In genomic region chr3:39191103-39191502, GRCh38 we compare ENCODE assay signal across 17 cellular contexts. TPM values are rescaled to one million over a fixed set of nuclear protein-coding genes. Genes with fewer than 3 reads are reported as not detected.
A peak's percentile ranks its signal among the peaks of the same experiment; 100 is the strongest.
DNase-seq lines count a peak whose midpoint lies in the region; ATAC-seq, FAIRE-seq and TF ChIP-seq lines count a peak whose summit lies in the region.
"Had no signal": no experiment of that assay in that cellular context is flagged by ENCODE, and none has a peak within 500 bp of the region (broad histone marks: within the 10 kb centered on the region; RNA-seq: fewer than 3 reads in every experiment).

No MANE protein-coding gene starts in this region.

- H3K9me3 ChIP-seq in OCI-LY7 (ENCODE audit: low read length): no peaks in the 10 kb centered on the region

- H3K4me1 Mint-ChIP-seq in stimulated activated naive CD8-positive, alpha-beta T cell treated with anti-CD3 and anti-CD28 coated beads, Interleukin-15, Interleukin-2, amounts not matched to agents 100 ng/mL and 50 ng/mL, for 24 hours (ENCODE audit: low read depth): peaks cover 50% of the 10 kb centered on the region
- peaks cover 42% of the 10 kb centered on the region for H3K4me1 Mint-ChIP-seq in stimulated activated naive CD8-positive, alpha-beta T cell treated with anti-CD3 and anti-CD28 coated beads, Interleukin-15, amount 100 ng/mL, for 72 hours
- peaks cover 10% of the 10 kb centered on the region for H3K4me1 Mint-ChIP-seq in CD14-positive monocyte

- no peak for FAIRE-seq in urothelium cell line (lab: Jason Lieb, UNC)
- FAIRE-seq: endometrium had no signal

- TF ChIP-seq CTCF in OCI-LY7 (conservative IDR thresholded peaks at IDR 0.05; ENCODE audit: low read length) (no peak), CD14-positive monocyte (IDR thresholded peaks at IDR 0.05) (no peak)

- no peak overlapping the region for H3K27ac Mint-ChIP-seq in stimulated activated naive CD8-positive, alpha-beta T cell treated with anti-CD3 and anti-CD28 coated beads, Interleukin-15, Interleukin-2, amounts not matched to agents 100 ng/mL and 50 ng/mL, for 24 hours
- no peak overlapping the region for H3K27ac Mint-ChIP-seq in stimulated activated naive CD8-positive, alpha-beta T cell treated with anti-CD3 and anti-CD28 coated beads, Interleukin-15, amount 100 ng/mL, for 72 hours
- H3K27ac Mint-ChIP-seq in CD14-positive monocyte: no peak overlapping the region
- H3K27ac Mint-ChIP-seq: memory B cell had no signal

- H3K4me2 ChIP-seq in OCI-LY7 (ENCODE audit: low read length): no peak overlapping the region

- DNase-seq in stimulated activated naive CD8-positive, alpha-beta T cell treated with anti-CD3 and anti-CD28 coated beads, Interleukin-15, amount 100 ng/mL, for 72 hours: no peak
- peak; percentile 32 for DNase-seq in OCI-LY7 (ENCODE audit: low spot score)
- DNase-seq in left ventricle myocardium superior: no peak
- DNase-seq in urothelium cell line (ENCODE audit: low spot score): peak; percentile 58
- no peak for DNase-seq in DMS153 (lab: John Stamatoyannopoulos, UW)
- DNase-seq in CD14-positive monocyte (ENCODE audit: low spot score): no peak
- DNase-seq: AML-193, DMS79 treated with DMSO at 0.1 percent for 48 hours, foreskin melanocyte, NCI-H1694 treated with DMSO at 0.1 percent for 48 hours had no signal

- POLR2A ChIA-PET in OCI-LY7 (lab: Charles Lee): interaction anchor here (0.6 to 5.8 kb wide), 9 partner anchors 25 to 155 kb away, joined by 3 to 49 read pairs (median 3); partner anchors contain the start of gene CX3CR1

- peaks cover 8% of the 10 kb centered on the region for H3K36me3 Mint-ChIP-seq in stimulated activated naive CD8-positive, alpha-beta T cell treated with anti-CD3 and anti-CD28 coated beads, Interleukin-15, Interleukin-2, amounts not matched to agents 100 ng/mL and 50 ng/mL, for 24 hours (ENCODE audit: low read depth)
- H3K36me3 Mint-ChIP-seq in CD14-positive monocyte: no peaks in the 10 kb centered on the region
- H3K36me3 Mint-ChIP-seq: memory B cell had no signal

- H4K20me1 ChIP-seq in OCI-LY7 (ENCODE audit: insufficient read depth, low read length): no peaks in the 10 kb centered on the region

- H3K9me3 Mint-ChIP-seq in stimulated activated naive CD8-positive, alpha-beta T cell treated with anti-CD3 and anti-CD28 coated beads, Interleukin-15, Interleukin-2, amounts not matched to agents 100 ng/mL and 50 ng/mL, for 24 hours: no peaks in the 10 kb centered on the region
- H3K9me3 Mint-ChIP-seq in stimulated activated naive CD8-positive, alpha-beta T cell treated with anti-CD3 and anti-CD28 coated beads, Interleukin-15, amount 100 ng/mL, for 72 hours: peaks cover 0 to 6% of the 10 kb centered on the region in 2 donors
- H3K9me3 Mint-ChIP-seq in CD14-positive monocyte: peaks cover 0 to 3% (median 0%) of the 10 kb centered on the region in 7 donors
- H3K9me3 Mint-ChIP-seq: central memory CD8-positive, alpha-beta T cell; memory B cell had no signal

- H3K4me3 Mint-ChIP-seq in stimulated activated naive CD8-positive, alpha-beta T cell treated with anti-CD3 and anti-CD28 coated beads, Interleukin-15, Interleukin-2, amounts not matched to agents 100 ng/mL and 50 ng/mL, for 24 hours: peak overlapping the region; percentile 84
- H3K4me3 Mint-ChIP-seq in stimulated activated naive CD8-positive, alpha-beta T cell treated with anti-CD3 and anti-CD28 coated beads, Interleukin-15, amount 100 ng/mL, for 72 hours: no peak overlapping the region
- H3K4me3 Mint-ChIP-seq in CD14-positive monocyte: no peak overlapping the region
- H3K4me3 Mint-ChIP-seq: central memory CD8-positive, alpha-beta T cell; memory B cell had no signal

- H3K79me2 ChIP-seq in OCI-LY7 (ENCODE audit: insufficient read depth, low read depth, low read length): no peaks in the 10 kb centered on the region

- H3K9me2 ChIP-seq in OCI-LY7 (ENCODE audit: insufficient read depth, low read length): no peaks in the 10 kb centered on the region

- CTCF ChIA-PET in OCI-LY7 (lab: Charles Lee; ENCODE audit: unreplicated experiment): interaction anchor here (0.5 to 6.1 kb wide), 6 partner anchors 11 to 103 kb away, joined by 3 to 87 read pairs (median 5); no protein-coding TSS in a partner anchor

- H3K4me3 ChIP-seq in OCI-LY7 (ENCODE audit: low read depth, low read length, poor library complexity, severe bottlenecking): no peak overlapping the region
- H3K4me3 ChIP-seq: skin epidermis had no signal

- H3K27me3 Mint-ChIP-seq in stimulated activated naive CD8-positive, alpha-beta T cell treated with anti-CD3 and anti-CD28 coated beads, Interleukin-15, Interleukin-2, amounts not matched to agents 100 ng/mL and 50 ng/mL, for 24 hours: no peaks in the 10 kb centered on the region
- no peaks in the 10 kb centered on the region for H3K27me3 Mint-ChIP-seq in stimulated activated naive CD8-positive, alpha-beta T cell treated with anti-CD3 and anti-CD28 coated beads, Interleukin-15, amount 100 ng/mL, for 72 hours
- peaks cover 1 to 4% (median 3%) of the 10 kb centered on the region in 3 donors for H3K27me3 Mint-ChIP-seq in CD14-positive monocyte (ENCODE audit: low read depth in 3 of 3)
- H3K27me3 Mint-ChIP-seq: central memory CD8-positive, alpha-beta T cell had no signal

- peaks cover 8% of the 10 kb centered on the region for H3K4me1 ChIP-seq in OCI-LY7 (ENCODE audit: insufficient read depth, low read length, poor library complexity, severe bottlenecking)

- H3K27ac ChIP-seq in OCI-LY7 (ENCODE audit: low read depth, low read length, poor library complexity, severe bottlenecking): no peak overlapping the region
- H3K27ac ChIP-seq: skin epidermis had no signal

- no peaks in the 10 kb centered on the region for H3K36me3 ChIP-seq in OCI-LY7 (ENCODE audit: insufficient read depth, low read length)

- BruUV-seq in OCI-LY7 (replicated peaks; lab: Mats Ljungman, UMichigan): no TSS peak

- H2AFZ ChIP-seq in OCI-LY7 (ENCODE audit: low read length): no peak overlapping the region

- no peak for ATAC-seq in stimulated activated naive CD8-positive, alpha-beta T cell treated with anti-CD3 and anti-CD28 coated beads, Interleukin-15, amount 100 ng/mL, for 72 hours
- ATAC-seq in left ventricle myocardium superior (peak; percentile 13), GM19351 (IDR thresholded peaks at IDR 0.05; ENCODE audit: unreplicated experiment) (no peak)

- intact Hi-C loops in OCI-LY7 (cut with micrococcal nuclease; ENCODE audit: unreplicated experiment) (loop anchor here (5.0 kb wide), 1 partner anchor 186 kb away; no protein-coding TSS in a partner anchor), left ventricle myocardium superior (cut with micrococcal nuclease) (loop anchor here (10.0 kb wide), 1 partner anchor 66 kb away; no protein-coding TSS in a partner anchor), CD14-positive monocyte (cut with micrococcal nuclease) (no loop called here)

RNA-seq across cellular contexts. Expression of gene XIRP1, which starts 1.3 kb away (rescaled TPM):
- not detected in 2 replicates for total RNA-seq in OCI-LY7 (2014; rRNA removed; shearing (Covaris generic))
- total RNA-seq in OCI-LY7 (2022) (not detected in 2 replicates), left ventricle myocardium superior (263 TPM)
- not detected for polyA plus RNA-seq in CD14-positive monocyte
- total RNA-seq: NCI-H460 had no signal

RNA-seq across cellular contexts. Expression of gene CSRNP1, which starts 37.7 kb away (rescaled TPM):
- 9.5 and 10.5 TPM in 2 replicates for total RNA-seq in OCI-LY7 (2014; rRNA removed; shearing (Covaris generic))
- total RNA-seq in OCI-LY7 (2022) (9.4 and 9.7 TPM in 2 replicates), left ventricle myocardium superior (11.2 TPM)
- polyA plus RNA-seq in CD14-positive monocyte: 100 to 1,000 TPM; 104 to 113 TPM

Comparison
In these comparisons a context has a peak if more than half of its experiments do, and no peak if none do; other contexts are left out.
1. DNase-seq: peak in OCI-LY7 (single experiment) and urothelium cell line (single experiment); none in stimulated activated naive CD8-positive, alpha-beta T cell treated with anti-CD3 and anti-CD28 coated beads, Interleukin-15, amount 100 ng/mL, for 72 hours (0 of 2), left ventricle myocardium superior (single experiment), DMS153 (single experiment) and CD14-positive monocyte (single experiment).
2. RNA of gene XIRP1, which starts 1.3 kb away (total RNA-seq): 263 TPM in left ventricle myocardium superior (single experiment); not detected in OCI-LY7; every median in the first group is over 100 times any median in the second.
3. intact Hi-C loops: an anchor here in OCI-LY7 (5.0 kb wide) and left ventricle myocardium superior (10.0 kb wide); none called in CD14-positive monocyte.